8 cellular contexts compared by ENCODE assay signal in the genomic region with DNA sequence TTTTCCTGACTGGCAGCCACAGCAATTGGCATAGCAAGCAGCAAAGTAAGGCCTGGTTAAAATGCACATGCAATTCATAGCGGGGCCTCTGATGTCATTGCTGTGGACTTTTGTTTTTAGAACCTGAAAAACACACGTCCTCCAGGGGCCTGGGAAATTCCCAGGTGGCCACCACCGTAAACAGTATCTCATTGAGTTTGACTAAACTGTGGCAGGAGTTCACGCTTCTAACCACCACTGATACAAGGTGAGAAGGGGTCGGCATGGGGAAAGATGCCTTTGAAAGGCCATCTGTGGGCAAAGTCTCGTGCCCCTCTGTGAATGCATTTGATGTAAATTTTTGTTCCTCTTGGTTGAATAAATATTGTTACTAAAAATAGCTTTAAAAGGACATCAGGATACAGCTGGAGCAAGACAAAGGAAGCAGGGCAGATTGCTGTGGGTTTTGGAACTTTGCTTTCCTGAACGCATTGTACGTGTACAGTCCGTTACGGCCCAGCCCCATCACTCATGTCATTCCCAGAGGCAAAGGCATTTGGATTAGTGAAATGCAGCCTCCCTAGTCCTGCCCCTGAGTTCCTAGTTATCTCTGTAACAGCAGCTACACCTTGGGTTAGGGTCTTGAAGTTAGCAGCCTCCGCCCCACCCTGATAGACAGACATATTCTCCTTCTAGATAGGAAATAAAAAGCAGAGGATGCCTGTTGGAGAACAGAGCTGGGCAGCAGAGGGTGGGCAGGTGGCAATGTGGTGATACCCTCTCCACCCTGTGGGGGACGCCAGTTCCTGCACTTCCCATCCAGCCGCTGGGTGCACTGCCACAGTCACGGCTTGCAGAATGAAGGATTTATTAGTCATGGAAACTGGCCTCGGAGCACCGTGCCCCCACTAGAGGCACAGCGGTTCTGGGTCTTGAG.
DNase-seq lines count a peak whose midpoint lies in the region; ATAC-seq and TF ChIP-seq lines count a peak whose summit lies in the region.

No MANE protein-coding gene starts in this region.

- no peaks in the 10 kb centered on the region for H3K27me3 ChIP-seq in kidney epithelial cell (ENCODE audit: control insufficient read depth, insufficient read depth, low read length)
- no peaks in the 10 kb centered on the region for H3K27me3 ChIP-seq in uterus

- H3K27ac ChIP-seq in uterus, result peak overlapping the region; percentile 54 to 76

- no peaks in the 10 kb centered on the region for H3K4me1 ChIP-seq in uterus

- TF ChIP-seq CTCF in kidney epithelial cell (IDR thresholded peaks at IDR 0.05; ENCODE audit: insufficient read depth, low read length, poor library complexity, severe bottlenecking) (peak; percentile 13), uterus (IDR thresholded peaks at IDR 0.05) (no peak)

- H3K9me3 ChIP-seq in uterus, result no peaks in the 10 kb centered on the region

- H3K36me3 ChIP-seq in kidney epithelial cell (ENCODE audit: control insufficient read depth, insufficient read depth, low read length), result no peaks in the 10 kb centered on the region
- no peaks in the 10 kb centered on the region for H3K36me3 ChIP-seq in uterus

- no peak overlapping the region for H3K4me3 ChIP-seq in kidney epithelial cell (ENCODE audit: low read depth, low read length)
- no peak overlapping the region for H3K4me3 ChIP-seq in uterus

- ATAC-seq in GM18907 (IDR thresholded peaks at IDR 0.05; ENCODE audit: unreplicated experiment) (peak; percentile 64), HG03103 (IDR thresholded peaks at IDR 0.05; ENCODE audit: low read depth, unreplicated experiment) (peak; percentile 36)

- TF ChIP-seq POLR2A in uterus (IDR thresholded peaks at IDR 0.05), result no peak

- intact Hi-C loops in uterus (cut with DNase I; ENCODE audit: low total_unique reads) (no loop called here), posterior vena cava (cut with DNase I) (no loop called here)

- DNase-seq in DMS153 treated with DMSO at 0.1 percent for 48 hours (lab: John Stamatoyannopoulos, UW; ENCODE audit: unreplicated experiment), result peak; percentile 31
- peak; percentile 44 for DNase-seq in activated CD4-positive, CD25-positive, alpha-beta regulatory T cell treated with anti-CD3 and anti-CD28 coated beads, Interleukin-2, amount 50 U/mL, for 72 hours
- peak; percentile 63 for DNase-seq in kidney epithelial cell (ENCODE audit: low read depth)
- no peak for DNase-seq in uterus
- no peak for DNase-seq in posterior vena cava (ENCODE audit: low spot score)
- DNase-seq in GM03348 (ENCODE audit: low spot score), result no peak

Comparison
In these comparisons a context has a peak if more than half of its experiments do, and no peak if none do; other contexts are left out.
1. DNase-seq: peak in DMS153 treated with DMSO at 0.1 percent for 48 hours (single experiment), activated CD4-positive, CD25-positive, alpha-beta regulatory T cell treated with anti-CD3 and anti-CD28 coated beads, Interleukin-2, amount 50 U/mL, for 72 hours (single experiment) and kidney epithelial cell (single experiment); none in uterus (0 of 2), posterior vena cava (single experiment) and GM03348 (single experiment).